25 cellular contexts compared by ENCODE assay signal in genomic region chr13:113171250-113172125, GRCh38. TPM values are rescaled to one million over a fixed set of nuclear protein-coding genes. Genes with fewer than 3 reads are reported as not detected.
DNase-seq lines count a peak whose midpoint lies in the region; ATAC-seq and TF ChIP-seq lines count a peak whose summit lies in the region.
"Had no signal": no experiment of that assay in that cellular context is flagged by ENCODE, and none has a peak within 500 bp of the region (broad histone marks: within the 10 kb centered on the region; RNA-seq: fewer than 3 reads in every experiment).

No MANE protein-coding gene starts in this region.

- peaks cover 55% of the 10 kb centered on the region for H3K36me3 Mint-ChIP-seq in T-helper 2 cell treated with Interferon-gamma antibody and Interleukin-4, amounts not matched to agents 5 μg/mL and 100 μg/mL, for 36 hours (ENCODE audit: low read depth)
- H3K36me3 Mint-ChIP-seq in T-cell, result peaks cover 41% of the 10 kb centered on the region

- WGBS in spleen, 5 donors, result 82 to 88% (median 83%) methylated on average over 30 to 34 of the region's 34 CpGs

- TF ChIP-seq CTCF in spleen (IDR thresholded peaks at IDR 0.05 in 8 of 11, conservative IDR thresholded peaks at IDR 0.05 in 3 of 11), result no peak

- intact Hi-C loops in spleen (cut with DNase I; ENCODE audit: low total_unique reads), result no loop called here

- peaks cover 31% of the 10 kb centered on the region for H3K4me1 Mint-ChIP-seq in T-helper 2 cell treated with Interferon-gamma antibody and Interleukin-4, amounts not matched to agents 5 μg/mL and 100 μg/mL, for 36 hours (ENCODE audit: low read depth)
- peaks cover 14 to 38% (median 21%) of the 10 kb centered on the region in 3 donors for H3K4me1 Mint-ChIP-seq in T-cell

- peaks cover 0 to 26% (median 8%) of the 10 kb centered on the region in 6 donors for H3K4me1 ChIP-seq in spleen

- peak overlapping the region; percentile 28 for H3K27ac Mint-ChIP-seq in T-helper 2 cell treated with Interferon-gamma antibody and Interleukin-4, amounts not matched to agents 5 μg/mL and 100 μg/mL, for 36 hours
- H3K27ac Mint-ChIP-seq in T-cell, result peak overlapping the region; percentile 55 to 65
- H3K27ac Mint-ChIP-seq: activated naive CD4-positive, alpha-beta T cell treated with anti-CD3 and anti-CD28 coated beads, Interleukin-2, amount 50 U/mL, for 24 hours had no signal

- H3K4me3 ChIP-seq in spleen, result no peak overlapping the region
- H3K4me3 ChIP-seq: SK-N-MC, transverse colon had no signal

- H3K36me3 ChIP-seq in spleen, result peaks cover 0 to 58% (median 20%) of the 10 kb centered on the region in 6 donors
- H3K36me3 ChIP-seq: transverse colon had no signal

- ATAC-seq in T-cell (replicated peaks in 1 of 4), result no peak
- no peak for ATAC-seq in GM21381 (IDR thresholded peaks at IDR 0.05; ENCODE audit: unreplicated experiment)

- H3K4me3 Mint-ChIP-seq in T-helper 2 cell treated with Interferon-gamma antibody and Interleukin-4, amounts not matched to agents 5 μg/mL and 100 μg/mL, for 36 hours, result no peak overlapping the region
- H3K4me3 Mint-ChIP-seq in T-cell, result no peak overlapping the region

- no peak for DNase-seq in T-helper 2 cell treated with Interferon-gamma antibody and Interleukin-4, amounts not matched to agents 5 μg/mL and 100 μg/mL, for 36 hours (ENCODE audit: low spot score)
- DNase-seq in T-helper 2 cell (no peak), T-cell (no peak), glomerular visceral epithelial cell (ENCODE audit: extremely low spot score) (peak; percentile 16), spleen (no peak), SIG-M5 treated with dmso at 0.1 percent for 504 hours (lab: John Stamatoyannopoulos, UW; ENCODE audit: unreplicated experiment) (no peak), NCI-H2107 (lab: John Stamatoyannopoulos, UW) (no peak)
- DNase-seq: activated CD4-positive, CD25-positive, alpha-beta regulatory T cell treated with anti-CD3 and anti-CD28 coated beads, Interleukin-2, amount 50 U/mL, for 72 hours; anterior cingulate cortex; HCEC 1CT; kidney glomerular epithelial cell; NCI-H1048; NCI-H187 treated with DMSO at 0.1 percent for 48 hours; NCI-H748 treated with DMSO at 0.1 percent for 48 hours; RPMI8226; stimulated activated CD8-positive, alpha-beta memory T cell treated with anti-CD3 and anti-CD28 coated beads, Interleukin-4, amount 100 ng/mL, for 48 hours; transverse colon had no signal

- no peaks in the 10 kb centered on the region for H3K27me3 ChIP-seq in spleen (replicated peaks in 1 of 7)
- H3K27me3 ChIP-seq: transverse colon had no signal

- H3K27ac ChIP-seq in spleen, result peak overlapping the region; percentile 16 to 82 (median 76)
- H3K27ac ChIP-seq: SK-N-MC, transverse colon had no signal

- peaks cover 0 to 11% (median 0%) of the 10 kb centered on the region in 8 donors for H3K9me3 ChIP-seq in spleen
- H3K9me3 ChIP-seq: transverse colon had no signal

- POLR2A ChIA-PET in T-cell (lab: Charles Lee), result no interaction called here

- H3K27me3 Mint-ChIP-seq in T-helper 2 cell treated with Interferon-gamma antibody and Interleukin-4, amounts not matched to agents 5 μg/mL and 100 μg/mL, for 36 hours (ENCODE audit: low read depth), result no peaks in the 10 kb centered on the region
- H3K27me3 Mint-ChIP-seq in T-cell, result no peaks in the 10 kb centered on the region
- H3K27me3 Mint-ChIP-seq: activated naive CD4-positive, alpha-beta T cell treated with anti-CD3 and anti-CD28 coated beads, Interleukin-2, amount 50 U/mL, for 24 hours had no signal

- CTCF ChIA-PET in T-cell (lab: Charles Lee), result no interaction called here

- TF ChIP-seq POLR2A in spleen (IDR thresholded peaks at IDR 0.05), result no peak

- no peaks in the 10 kb centered on the region for H3K9me3 Mint-ChIP-seq in T-helper 2 cell treated with Interferon-gamma antibody and Interleukin-4, amounts not matched to agents 5 μg/mL and 100 μg/mL, for 36 hours
- peaks cover 5 to 10% (median 8%) of the 10 kb centered on the region in 3 donors for H3K9me3 Mint-ChIP-seq in T-cell

RNA-seq across cellular contexts. Expression of gene PROZ, which starts 13.0 kb away (rescaled TPM):
- not detected for total RNA-seq in T-cell
- total RNA-seq in spleen, result not detected
- under 1 TPM in 1 of 3 donors, not detected in 2; 0.11 TPM for polyA plus RNA-seq in spleen
- total RNA-seq: A172; activated CD8-positive, alpha-beta memory T cell treated with anti-CD3 and anti-CD28 coated beads for 36 hours; glomerular endothelial cell; LHCN-M2; transverse colon had no signal

RNA-seq across cellular contexts. Expression of gene PCID2, which starts 37.0 kb away (rescaled TPM):
- total RNA-seq in T-cell (10 to 100 TPM; 45.3 to 68.6 (median 63.2) TPM), spleen (10 to 100 TPM; 38.4 to 71.0 (median 49.9) TPM)
- 10 to 100 TPM; 34.3 to 45.6 (median 41.2) TPM for polyA plus RNA-seq in spleen

RNA-seq across cellular contexts. Expression of gene CUL4A, which starts 37.9 kb away (rescaled TPM):
- total RNA-seq in T-cell (10 to 100 TPM; 80.3 to 94.5 (median 82.7) TPM), spleen (10 to 100 TPM; 54.8 to 99.3 (median 70.1) TPM)
- polyA plus RNA-seq in spleen, result 10 to 100 TPM; 24.4 to 35.6 (median 34.7) TPM

RNA-seq across cellular contexts. Expression of gene F10, which starts 48.9 kb away (rescaled TPM):
- not detected for total RNA-seq in T-cell
- 1 to 10 TPM; 1.6 to 6.4 (median 3.0) TPM for total RNA-seq in spleen
- 1 to 10 TPM; 1.8 to 4.2 (median 2.0) TPM for polyA plus RNA-seq in spleen
- total RNA-seq: activated CD8-positive, alpha-beta memory T cell treated with anti-CD3 and anti-CD28 coated beads for 36 hours; dermis blood vessel endothelial cell; glomerular endothelial cell had no signal
